In the genomic region with DNA sequence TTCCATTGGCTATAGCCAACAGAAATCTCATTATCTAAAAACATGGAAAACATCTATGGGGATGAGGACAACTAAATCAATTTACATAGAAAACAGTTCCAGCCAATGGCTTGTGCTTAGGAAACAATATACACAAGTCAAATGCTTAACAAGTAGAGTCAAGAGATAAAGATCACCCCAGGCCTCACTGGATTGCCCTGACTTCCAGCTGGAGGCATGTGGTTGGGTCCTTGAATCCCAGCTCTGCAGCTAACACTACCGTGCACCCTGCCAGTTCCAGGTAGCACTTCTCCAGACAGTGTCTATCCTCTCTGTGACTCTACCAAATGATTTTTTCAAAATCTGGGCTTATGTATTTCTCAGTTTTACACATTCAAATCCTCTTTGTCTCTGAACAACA, we compare ENCODE assay signal across 31 cellular contexts.
"Had no signal": no experiment of that assay in that cellular context is flagged by ENCODE, and none has a peak within 500 bp of the region (broad histone marks: within the 10 kb centered on the region; RNA-seq: fewer than 3 reads in every experiment).

No MANE protein-coding gene starts in this region.

- H3K36me3 ChIP-seq: colonic mucosa had no signal

- ATAC-seq: activated CD4-positive, CD25-positive, alpha-beta regulatory T cell treated with anti-CD3 and anti-CD28 coated beads, Interleukin-2, amount 50 U/mL, for 24 hours; activated CD8-positive, alpha-beta T cell treated with anti-CD3 and anti-CD28 coated beads for 36 hours; activated naive CD8-positive, alpha-beta T cell treated with anti-CD3 and anti-CD28 coated beads, Interleukin-2, amount 50 U/mL, for 24 hours; activated T-cell treated with anti-CD3 and anti-CD28 coated beads, Interleukin-2, amount 50 U/mL, for 4 hours; activated T-helper 17 cell treated with anti-CD3 and anti-CD28 coated beads, Interleukin-2, amount 50 U/mL, for 72 hours; esophagus mucosa; gastrocnemius medialis; heart left ventricle; T-cell had no signal

- H3K4me3 ChIP-seq: adrenal gland, body of pancreas, colonic mucosa, gastrocnemius medialis, heart left ventricle had no signal

- H3K27me3 ChIP-seq: adrenal gland, body of pancreas, colonic mucosa, gastrocnemius medialis, heart left ventricle had no signal

- H3K27ac ChIP-seq: body of pancreas, colonic mucosa, gastrocnemius medialis, heart left ventricle, WERI-Rb-1 had no signal

- H3K4me3 Mint-ChIP-seq: activated B cell treated with CpG ODN at 0.5 μM for 24 hours; activated CD8-positive, alpha-beta T cell treated with anti-CD3 and anti-CD28 coated beads for 36 hours; activated naive CD4-positive, alpha-beta T cell treated with anti-CD3 and anti-CD28 coated beads, Interleukin-2, amount 50 U/mL, for 24 hours; activated naive CD8-positive, alpha-beta T cell treated with anti-CD3 and anti-CD28 coated beads for 36 hours; activated naive CD8-positive, alpha-beta T cell treated with anti-CD3 and anti-CD28 coated beads, Interleukin-2, amount 50 U/mL, for 24 hours; activated T-cell treated with anti-CD3 and anti-CD28 coated beads, Interleukin-2, amount 50 U/mL, for 4 hours; activated T-helper 17 cell treated with anti-CD3 and anti-CD28 coated beads, Interleukin-2, amount 50 U/mL, for 72 hours; T-cell; T-helper 1 cell treated with Interleukin-12 subunit alpha and Interleukin-12 subunit beta and Interleukin-4 antibody, amounts not matched to agents 30 μg/mL and 1 μg/mL, for 36 hours; T-helper 2 cell treated with Interferon-gamma antibody and Interleukin-4, amounts not matched to agents 5 μg/mL and 100 μg/mL, for 36 hours had no signal

- DNase-seq: activated B cell treated with CpG ODN at 0.5 μM for 24 hours; activated CD4-positive, alpha-beta T cell treated with anti-CD3 and anti-CD28 coated beads for 48 hours; activated CD4-positive, alpha-beta T cell treated with anti-CD3 and anti-CD28 coated beads, Interleukin-2, amount 50 U/mL, for 1 hour; activated CD4-positive, alpha-beta T cell treated with anti-CD3 and anti-CD28 coated beads, Interleukin-2, amount 50 U/mL, for 48 hours; activated CD8-positive, alpha-beta memory T cell treated with anti-CD3 and anti-CD28 coated beads for 24 hours; activated CD8-positive, alpha-beta T cell treated with anti-CD3 and anti-CD28 coated beads for 36 hours; activated effector memory CD4-positive, alpha-beta T cell treated with Interleukin-2 at 50 U/mL for 16 hours; activated gamma-delta T cell treated with Interleukin-2 at 50 U/mL for 16 hours; activated naive CD4-positive, alpha-beta T cell treated with Interleukin-2 at 50 U/mL for 16 hours; activated naive CD8-positive, alpha-beta T cell treated with anti-CD3 and anti-CD28 coated beads for 36 hours; activated naive CD8-positive, alpha-beta T cell treated with anti-CD3 and anti-CD28 coated beads, Interleukin-2, amount 50 U/mL, for 24 hours; activated T-cell treated with anti-CD3 and anti-CD28 coated beads, Interleukin-2, amount 50 U/mL, for 4 hours; adrenal gland; amygdala; aorta; body of pancreas; caudate nucleus; colonic mucosa; effector CD8-positive, alpha-beta T cell; gastrocnemius medialis; glutamatergic neuron; heart left ventricle; T-cell; T1000; WERI-Rb-1 had no signal

- H3K4me1 Mint-ChIP-seq: activated T-helper 17 cell treated with anti-CD3 and anti-CD28 coated beads, Interleukin-2, amount 50 U/mL, for 72 hours had no signal

- H3K9me3 ChIP-seq: adrenal gland, body of pancreas, colonic mucosa, gastrocnemius medialis, heart left ventricle had no signal

- H3K9me3 Mint-ChIP-seq: activated B cell treated with CpG ODN at 0.5 μM for 24 hours; activated CD8-positive, alpha-beta T cell treated with anti-CD3 and anti-CD28 coated beads for 36 hours; activated naive CD4-positive, alpha-beta T cell treated with anti-CD3 and anti-CD28 coated beads, Interleukin-2, amount 50 U/mL, for 24 hours; activated naive CD8-positive, alpha-beta T cell treated with anti-CD3 and anti-CD28 coated beads for 36 hours; activated naive CD8-positive, alpha-beta T cell treated with anti-CD3 and anti-CD28 coated beads, Interleukin-2, amount 50 U/mL, for 24 hours; activated T-cell treated with anti-CD3 and anti-CD28 coated beads, Interleukin-2, amount 50 U/mL, for 4 hours; activated T-helper 17 cell treated with anti-CD3 and anti-CD28 coated beads, Interleukin-2, amount 50 U/mL, for 72 hours; T-cell; T-helper 1 cell treated with Interleukin-12 subunit alpha and Interleukin-12 subunit beta and Interleukin-4 antibody, amounts not matched to agents 30 μg/mL and 1 μg/mL, for 36 hours; T-helper 2 cell treated with Interferon-gamma antibody and Interleukin-4, amounts not matched to agents 5 μg/mL and 100 μg/mL, for 36 hours had no signal

- H3K4me1 ChIP-seq: colonic mucosa, gastrocnemius medialis had no signal

- H3K27me3 Mint-ChIP-seq: activated B cell treated with CpG ODN at 0.5 μM for 24 hours; activated CD8-positive, alpha-beta T cell treated with anti-CD3 and anti-CD28 coated beads for 36 hours; activated naive CD4-positive, alpha-beta T cell treated with anti-CD3 and anti-CD28 coated beads, Interleukin-2, amount 50 U/mL, for 24 hours; activated naive CD8-positive, alpha-beta T cell treated with anti-CD3 and anti-CD28 coated beads for 36 hours; activated naive CD8-positive, alpha-beta T cell treated with anti-CD3 and anti-CD28 coated beads, Interleukin-2, amount 50 U/mL, for 24 hours; activated T-helper 17 cell treated with anti-CD3 and anti-CD28 coated beads, Interleukin-2, amount 50 U/mL, for 72 hours; T-cell had no signal

- H3K27ac Mint-ChIP-seq: activated B cell treated with CpG ODN at 0.5 μM for 24 hours; activated CD8-positive, alpha-beta T cell treated with anti-CD3 and anti-CD28 coated beads for 36 hours; activated naive CD8-positive, alpha-beta T cell treated with anti-CD3 and anti-CD28 coated beads for 36 hours; activated T-helper 17 cell treated with anti-CD3 and anti-CD28 coated beads, Interleukin-2, amount 50 U/mL, for 72 hours; T-helper 1 cell treated with Interleukin-12 subunit alpha and Interleukin-12 subunit beta and Interleukin-4 antibody, amounts not matched to agents 30 μg/mL and 1 μg/mL, for 36 hours had no signal
